Comparison of ENCODE assay signal across 32 cellular contexts in the genomic region with DNA sequence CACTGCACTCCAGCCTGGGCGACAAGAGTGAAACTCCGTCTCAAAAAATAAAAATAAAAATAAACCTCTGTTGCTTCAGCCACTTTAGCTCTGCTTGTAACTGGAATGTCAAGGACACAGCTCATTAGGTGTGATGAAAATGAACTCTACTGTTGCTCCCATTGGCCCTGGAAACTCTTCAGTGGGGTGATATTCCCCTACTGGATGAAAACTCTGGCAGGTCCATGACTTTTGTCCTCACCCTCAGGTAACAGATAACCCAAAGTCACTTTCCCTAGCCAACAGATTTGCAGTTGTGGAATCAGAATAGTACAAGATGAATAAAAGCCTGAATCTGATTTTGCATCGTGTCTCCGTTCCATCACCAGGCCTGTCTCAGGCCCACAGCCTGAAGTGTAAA.
"Had no signal": no experiment of that assay in that cellular context is flagged by ENCODE, and none has a peak within 500 bp of the region (broad histone marks: within the 10 kb centered on the region; RNA-seq: fewer than 3 reads in every experiment).

No MANE protein-coding gene starts in this region.

- H3K27ac Mint-ChIP-seq: activated B cell treated with CpG ODN at 0.5 μM for 24 hours; activated CD8-positive, alpha-beta T cell treated with anti-CD3 and anti-CD28 coated beads for 36 hours; activated naive CD4-positive, alpha-beta T cell treated with anti-CD3 and anti-CD28 coated beads, Interleukin-2, amount 50 U/mL, for 24 hours; activated naive CD8-positive, alpha-beta T cell treated with anti-CD3 and anti-CD28 coated beads for 36 hours; activated naive CD8-positive, alpha-beta T cell treated with anti-CD3 and anti-CD28 coated beads, Interleukin-2, amount 50 U/mL, for 24 hours; activated T-helper 17 cell treated with anti-CD3 and anti-CD28 coated beads, Interleukin-2, amount 50 U/mL, for 72 hours; effector memory CD8-positive, alpha-beta T cell; T-helper 17 cell; T-helper 2 cell treated with Interferon-gamma antibody and Interleukin-4, amounts not matched to agents 5 μg/mL and 100 μg/mL, for 36 hours had no signal

- H3K27ac ChIP-seq: adrenal gland, body of pancreas, gastroesophageal sphincter, WERI-Rb-1 had no signal

- H3K36me3 ChIP-seq: adrenal gland, esophagus squamous epithelium, gastroesophageal sphincter, WERI-Rb-1 had no signal

- H3K4me3 Mint-ChIP-seq: activated B cell treated with CpG ODN at 0.5 μM for 24 hours; activated CD8-positive, alpha-beta T cell treated with anti-CD3 and anti-CD28 coated beads for 36 hours; activated naive CD4-positive, alpha-beta T cell treated with anti-CD3 and anti-CD28 coated beads, Interleukin-2, amount 50 U/mL, for 24 hours; activated naive CD8-positive, alpha-beta T cell treated with anti-CD3 and anti-CD28 coated beads for 36 hours; activated naive CD8-positive, alpha-beta T cell treated with anti-CD3 and anti-CD28 coated beads, Interleukin-2, amount 50 U/mL, for 24 hours; activated T-cell treated with anti-CD3 and anti-CD28 coated beads, Interleukin-2, amount 50 U/mL, for 4 hours; activated T-helper 17 cell treated with anti-CD3 and anti-CD28 coated beads, Interleukin-2, amount 50 U/mL, for 72 hours; effector memory CD8-positive, alpha-beta T cell; T-helper 17 cell; T-helper 2 cell treated with Interferon-gamma antibody and Interleukin-4, amounts not matched to agents 5 μg/mL and 100 μg/mL, for 36 hours had no signal

- DNase-seq: activated B cell treated with CpG ODN at 0.5 μM for 24 hours; activated CD4-positive, alpha-beta T cell treated with anti-CD3 and anti-CD28 coated beads for 48 hours; activated CD4-positive, alpha-beta T cell treated with anti-CD3 and anti-CD28 coated beads, Interleukin-2, amount 50 U/mL, for 1 hour; activated CD4-positive, alpha-beta T cell treated with anti-CD3 and anti-CD28 coated beads, Interleukin-2, amount 50 U/mL, for 48 hours; activated CD8-positive, alpha-beta memory T cell treated with anti-CD3 and anti-CD28 coated beads for 24 hours; activated CD8-positive, alpha-beta T cell treated with anti-CD3 and anti-CD28 coated beads for 36 hours; activated effector memory CD4-positive, alpha-beta T cell treated with Interleukin-2 at 50 U/mL for 16 hours; activated gamma-delta T cell treated with Interleukin-2 at 50 U/mL for 16 hours; activated naive CD4-positive, alpha-beta T cell treated with Interleukin-2 at 50 U/mL for 16 hours; activated naive CD8-positive, alpha-beta T cell treated with anti-CD3 and anti-CD28 coated beads for 36 hours; activated naive CD8-positive, alpha-beta T cell treated with anti-CD3 and anti-CD28 coated beads, Interleukin-2, amount 50 U/mL, for 24 hours; activated T-cell treated with anti-CD3 and anti-CD28 coated beads, Interleukin-2, amount 50 U/mL, for 4 hours; amygdala; aorta; body of pancreas; caudate nucleus; cortex of kidney; dermis blood vessel endothelial cell; effector CD4-positive, alpha-beta T cell; effector memory CD8-positive, alpha-beta T cell; erythroblast; esophagus squamous epithelium; T-helper 1 cell; T-helper 17 cell; T1000; WERI-Rb-1 had no signal

- H3K4me1 ChIP-seq: adrenal gland, gastroesophageal sphincter had no signal

- H3K4me1 Mint-ChIP-seq: activated B cell treated with CpG ODN at 0.5 μM for 24 hours; activated naive CD4-positive, alpha-beta T cell treated with anti-CD3 and anti-CD28 coated beads, Interleukin-2, amount 50 U/mL, for 24 hours; activated naive CD8-positive, alpha-beta T cell treated with anti-CD3 and anti-CD28 coated beads for 36 hours; activated naive CD8-positive, alpha-beta T cell treated with anti-CD3 and anti-CD28 coated beads, Interleukin-2, amount 50 U/mL, for 24 hours; T-helper 17 cell had no signal

- H3K27me3 ChIP-seq: adrenal gland, body of pancreas, esophagus squamous epithelium, gastroesophageal sphincter had no signal

- ATAC-seq: activated CD4-positive, CD25-positive, alpha-beta regulatory T cell treated with anti-CD3 and anti-CD28 coated beads, Interleukin-2, amount 50 U/mL, for 24 hours; activated CD8-positive, alpha-beta T cell treated with anti-CD3 and anti-CD28 coated beads for 36 hours; activated naive CD8-positive, alpha-beta T cell treated with anti-CD3 and anti-CD28 coated beads, Interleukin-2, amount 50 U/mL, for 24 hours; activated T-cell treated with anti-CD3 and anti-CD28 coated beads, Interleukin-2, amount 50 U/mL, for 4 hours; activated T-helper 17 cell treated with anti-CD3 and anti-CD28 coated beads, Interleukin-2, amount 50 U/mL, for 72 hours; body of pancreas; effector memory CD8-positive, alpha-beta T cell; gastroesophageal sphincter; T-helper 17 cell had no signal

- H3K4me3 ChIP-seq: adrenal gland, body of pancreas, esophagus squamous epithelium, gastroesophageal sphincter had no signal

- H3K27me3 Mint-ChIP-seq: activated naive CD4-positive, alpha-beta T cell treated with anti-CD3 and anti-CD28 coated beads, Interleukin-2, amount 50 U/mL, for 24 hours had no signal
